ENCODE assay signal across 16 cellular contexts in the genomic region with DNA sequence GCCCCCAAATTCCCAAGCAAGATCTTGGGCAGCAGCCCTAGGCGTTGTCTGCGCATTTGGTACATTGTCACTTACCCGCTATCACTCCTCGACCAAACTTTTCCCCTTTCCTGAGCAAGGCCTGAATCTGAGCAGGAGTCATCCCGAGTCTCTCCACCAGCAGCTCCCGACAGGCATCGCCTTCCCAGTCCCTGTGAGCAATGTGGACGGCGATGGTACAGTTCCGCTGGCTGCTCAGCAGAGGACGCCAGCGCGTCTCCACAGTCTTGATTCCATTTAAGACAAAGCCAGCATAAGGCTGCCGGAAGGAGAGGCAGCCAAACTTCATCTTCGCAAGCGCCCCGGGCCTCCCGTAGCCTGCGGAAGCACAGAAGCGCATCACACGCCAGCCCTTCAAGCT. TPM values are rescaled to one million over a fixed set of nuclear protein-coding genes. Genes with fewer than 3 reads are reported as not detected.
"Had no signal": no experiment of that assay in that cellular context is flagged by ENCODE, and none has a peak within 500 bp of the region (broad histone marks: within the 10 kb centered on the region; RNA-seq: fewer than 3 reads in every experiment).

No MANE protein-coding gene starts in this region.

RNA-seq across cellular contexts. Expression of a gene that starts 4.2 kb away (rescaled TPM):
- total RNA-seq: activated CD4-positive, alpha-beta memory T cell treated with anti-CD3 and anti-CD28 coated beads for 36 hours; activated CD4-positive, alpha-beta T cell treated with anti-CD3 and anti-CD28 coated beads for 36 hours; activated CD8-positive, alpha-beta memory T cell treated with anti-CD3 and anti-CD28 coated beads for 36 hours; activated CD8-positive, alpha-beta T cell treated with anti-CD3 and anti-CD28 coated beads for 36 hours; activated naive CD4-positive, alpha-beta T cell treated with anti-CD3 and anti-CD28 coated beads for 36 hours; activated naive CD4-positive, alpha-beta T cell treated with anti-CD3 and anti-CD28 coated beads, Interleukin-2, amount 50 U/mL, for 72 hours; activated naive CD8-positive, alpha-beta T cell treated with anti-CD3 and anti-CD28 coated beads for 36 hours; activated T-cell treated with anti-CD3 and anti-CD28 coated beads, Interleukin-2, amount 50 U/mL, for 4 hours; activated T-cell treated with anti-CD3 and anti-CD28 coated beads, Interleukin-2, amount 50 U/mL, for 72 hours; activated T-helper 1 cell treated with anti-CD3 and anti-CD28 coated beads, Interleukin-12 subunit alpha, Interleukin-12 subunit beta, Interleukin-2, Interleukin-4 antibody, amounts not matched to agents 30 ng/mL and 10 ng/mL and 1 ng/mL, durations not matched to agents 14 hours and 24 hours and 36 hours; activated T-helper 17 cell treated with anti-CD3 and anti-CD28 coated beads, Interleukin-2, amount 50 U/mL, for 72 hours; adrenal gland; aorta; bronchial epithelial cell; cardiac muscle cell; chondrocyte had no signal
- polyA plus RNA-seq: aorta, cardiac muscle cell had no signal

RNA-seq across cellular contexts. Expression of a gene that starts 52.6 kb away (rescaled TPM):
- total RNA-seq: activated CD4-positive, alpha-beta memory T cell treated with anti-CD3 and anti-CD28 coated beads for 36 hours; activated CD4-positive, alpha-beta T cell treated with anti-CD3 and anti-CD28 coated beads for 36 hours; activated CD8-positive, alpha-beta memory T cell treated with anti-CD3 and anti-CD28 coated beads for 36 hours; activated CD8-positive, alpha-beta T cell treated with anti-CD3 and anti-CD28 coated beads for 36 hours; activated naive CD4-positive, alpha-beta T cell treated with anti-CD3 and anti-CD28 coated beads for 36 hours; activated naive CD4-positive, alpha-beta T cell treated with anti-CD3 and anti-CD28 coated beads, Interleukin-2, amount 50 U/mL, for 72 hours; activated naive CD8-positive, alpha-beta T cell treated with anti-CD3 and anti-CD28 coated beads for 36 hours; activated T-cell treated with anti-CD3 and anti-CD28 coated beads, Interleukin-2, amount 50 U/mL, for 4 hours; activated T-cell treated with anti-CD3 and anti-CD28 coated beads, Interleukin-2, amount 50 U/mL, for 72 hours; activated T-helper 1 cell treated with anti-CD3 and anti-CD28 coated beads, Interleukin-12 subunit alpha, Interleukin-12 subunit beta, Interleukin-2, Interleukin-4 antibody, amounts not matched to agents 30 ng/mL and 10 ng/mL and 1 ng/mL, durations not matched to agents 14 hours and 24 hours and 36 hours; activated T-helper 17 cell treated with anti-CD3 and anti-CD28 coated beads, Interleukin-2, amount 50 U/mL, for 72 hours; adrenal gland; aorta; bronchial epithelial cell; cardiac muscle cell; chondrocyte had no signal
- polyA plus RNA-seq: adrenal gland, aorta had no signal
